Comparison of ENCODE assay signal across 21 cellular contexts in the genomic region with DNA sequence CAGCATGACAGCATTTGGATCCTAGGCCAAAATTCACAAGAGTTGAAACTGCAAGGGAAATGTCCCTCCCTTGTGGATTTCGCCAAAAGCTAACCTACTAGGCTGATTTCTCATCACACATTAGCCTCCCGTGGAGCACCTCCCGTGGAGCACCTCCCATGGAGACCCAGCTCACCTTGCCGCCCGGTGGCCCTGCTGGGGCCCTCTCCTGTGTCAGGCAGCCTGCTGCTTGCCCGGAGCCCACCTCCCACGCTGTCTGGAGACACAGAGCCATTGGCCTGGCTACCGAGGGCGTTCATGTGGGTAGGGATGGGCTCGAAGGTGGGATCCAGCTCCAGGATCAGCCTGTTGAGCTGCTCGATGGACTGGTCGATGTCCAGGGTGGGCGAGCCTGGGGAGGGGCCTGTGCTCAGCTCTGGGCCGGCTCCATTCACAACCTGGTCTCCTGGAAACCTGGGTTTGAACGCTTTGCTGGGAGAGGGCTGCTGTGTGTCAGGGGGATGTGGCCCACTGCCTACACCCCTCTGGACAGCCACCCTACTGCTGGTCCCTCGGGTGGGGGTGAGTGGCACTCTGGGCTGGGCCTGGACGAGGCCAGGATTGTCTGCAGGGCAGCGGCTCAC.
"Had no signal": no experiment of that assay in that cellular context is flagged by ENCODE, and none has a peak within 500 bp of the region (broad histone marks: within the 10 kb centered on the region; RNA-seq: fewer than 3 reads in every experiment).

No MANE protein-coding gene starts in this region.

- ATAC-seq: activated CD8-positive, alpha-beta memory T cell treated with anti-CD3 and anti-CD28 coated beads, Interleukin-2, amount 10 ng/mL, durations not matched to agents 7 days and 5 days; activated T-helper 17 cell treated with anti-CD3 and anti-CD28 coated beads, Interleukin-2, amount 50 U/mL, for 72 hours; PC-3 had no signal

- H3K9me3 Mint-ChIP-seq: activated CD4-positive, alpha-beta T cell treated with anti-CD3 and anti-CD28 coated beads, Interleukin-2, amount 10 ng/mL, durations not matched to agents 24 days and 14 days; activated naive CD4-positive, alpha-beta T cell treated with anti-CD3 and anti-CD28 coated beads, Interleukin-2, amount 10 ng/mL, durations not matched to agents 7 days and 5 days; activated naive CD8-positive, alpha-beta T cell treated with anti-CD3 and anti-CD28 coated beads for 36 hours; activated T-helper 17 cell treated with anti-CD3 and anti-CD28 coated beads, Interleukin-2, amount 50 U/mL, for 72 hours; IgD-negative memory B cell; T-helper 1 cell treated with Interleukin-12 subunit alpha and Interleukin-12 subunit beta and Interleukin-4 antibody, amounts not matched to agents 30 μg/mL and 1 μg/mL, for 36 hours had no signal

- DNase-seq: activated CD4-positive, alpha-beta T cell treated with anti-CD3 and anti-CD28 coated beads for 1 hour; activated CD4-positive, alpha-beta T cell treated with anti-CD3 and anti-CD28 coated beads, Interleukin-2, amount 10 ng/mL, durations not matched to agents 24 days and 14 days; activated CD4-positive, alpha-beta T cell treated with anti-CD3 and anti-CD28 coated beads, Interleukin-2, amount 50 U/mL, for 48 hours; activated CD8-positive, alpha-beta memory T cell treated with anti-CD3 and anti-CD28 coated beads, Interleukin-2, amount 10 ng/mL, durations not matched to agents 7 days and 5 days; activated gamma-delta T cell; activated naive CD4-positive, alpha-beta T cell treated with anti-CD3 and anti-CD28 coated beads, Interleukin-2, amount 10 ng/mL, durations not matched to agents 7 days and 5 days; activated naive CD8-positive, alpha-beta T cell treated with anti-CD3 and anti-CD28 coated beads for 36 hours; activated T-cell treated with anti-CD3 and anti-CD28 coated beads, Interleukin-2, amount 50 U/mL, for 48 hours; anterior cingulate cortex; MG63; NCI-H1105; NCI-H1694; NCI-H2029; NCI-H2107; NCI-H345; NCI-H510A; PC-3; SHP77 treated with DMSO at 0.1 percent for 48 hours had no signal

- H3K4me1 Mint-ChIP-seq: activated CD4-positive, alpha-beta T cell treated with anti-CD3 and anti-CD28 coated beads, Interleukin-2, amount 10 ng/mL, durations not matched to agents 24 days and 14 days; activated CD8-positive, alpha-beta memory T cell treated with anti-CD3 and anti-CD28 coated beads, Interleukin-2, amount 10 ng/mL, durations not matched to agents 7 days and 5 days; activated naive CD4-positive, alpha-beta T cell treated with anti-CD3 and anti-CD28 coated beads, Interleukin-2, amount 10 ng/mL, durations not matched to agents 7 days and 5 days; activated naive CD8-positive, alpha-beta T cell treated with anti-CD3 and anti-CD28 coated beads for 36 hours; activated T-helper 17 cell treated with anti-CD3 and anti-CD28 coated beads, Interleukin-2, amount 50 U/mL, for 72 hours had no signal

- H3K4me3 Mint-ChIP-seq: activated CD4-positive, alpha-beta T cell treated with anti-CD3 and anti-CD28 coated beads, Interleukin-2, amount 10 ng/mL, durations not matched to agents 24 days and 14 days; activated CD8-positive, alpha-beta memory T cell treated with anti-CD3 and anti-CD28 coated beads, Interleukin-2, amount 10 ng/mL, durations not matched to agents 7 days and 5 days; activated naive CD4-positive, alpha-beta T cell treated with anti-CD3 and anti-CD28 coated beads, Interleukin-2, amount 10 ng/mL, durations not matched to agents 7 days and 5 days; activated naive CD8-positive, alpha-beta T cell treated with anti-CD3 and anti-CD28 coated beads for 36 hours; activated T-helper 17 cell treated with anti-CD3 and anti-CD28 coated beads, Interleukin-2, amount 50 U/mL, for 72 hours; IgD-negative memory B cell; T-helper 1 cell treated with Interleukin-12 subunit alpha and Interleukin-12 subunit beta and Interleukin-4 antibody, amounts not matched to agents 30 μg/mL and 1 μg/mL, for 36 hours had no signal

- H3K9me3 ChIP-seq: MG63 had no signal

- H3K27me3 Mint-ChIP-seq: activated CD4-positive, alpha-beta T cell treated with anti-CD3 and anti-CD28 coated beads, Interleukin-2, amount 10 ng/mL, durations not matched to agents 24 days and 14 days; activated CD8-positive, alpha-beta memory T cell treated with anti-CD3 and anti-CD28 coated beads, Interleukin-2, amount 10 ng/mL, durations not matched to agents 7 days and 5 days; activated naive CD4-positive, alpha-beta T cell treated with anti-CD3 and anti-CD28 coated beads, Interleukin-2, amount 10 ng/mL, durations not matched to agents 7 days and 5 days; activated T-helper 17 cell treated with anti-CD3 and anti-CD28 coated beads, Interleukin-2, amount 50 U/mL, for 72 hours; IgD-negative memory B cell had no signal

- H3K27ac Mint-ChIP-seq: activated CD4-positive, alpha-beta T cell treated with anti-CD3 and anti-CD28 coated beads, Interleukin-2, amount 10 ng/mL, durations not matched to agents 24 days and 14 days; activated CD8-positive, alpha-beta memory T cell treated with anti-CD3 and anti-CD28 coated beads, Interleukin-2, amount 10 ng/mL, durations not matched to agents 7 days and 5 days; activated naive CD8-positive, alpha-beta T cell treated with anti-CD3 and anti-CD28 coated beads for 36 hours; activated T-helper 17 cell treated with anti-CD3 and anti-CD28 coated beads, Interleukin-2, amount 50 U/mL, for 72 hours; IgD-negative memory B cell; T-helper 1 cell treated with Interleukin-12 subunit alpha and Interleukin-12 subunit beta and Interleukin-4 antibody, amounts not matched to agents 30 μg/mL and 1 μg/mL, for 36 hours had no signal

- H3K27me3 ChIP-seq: MG63 had no signal

- H3K4me3 ChIP-seq: MG63 had no signal
